In the genomic region with DNA sequence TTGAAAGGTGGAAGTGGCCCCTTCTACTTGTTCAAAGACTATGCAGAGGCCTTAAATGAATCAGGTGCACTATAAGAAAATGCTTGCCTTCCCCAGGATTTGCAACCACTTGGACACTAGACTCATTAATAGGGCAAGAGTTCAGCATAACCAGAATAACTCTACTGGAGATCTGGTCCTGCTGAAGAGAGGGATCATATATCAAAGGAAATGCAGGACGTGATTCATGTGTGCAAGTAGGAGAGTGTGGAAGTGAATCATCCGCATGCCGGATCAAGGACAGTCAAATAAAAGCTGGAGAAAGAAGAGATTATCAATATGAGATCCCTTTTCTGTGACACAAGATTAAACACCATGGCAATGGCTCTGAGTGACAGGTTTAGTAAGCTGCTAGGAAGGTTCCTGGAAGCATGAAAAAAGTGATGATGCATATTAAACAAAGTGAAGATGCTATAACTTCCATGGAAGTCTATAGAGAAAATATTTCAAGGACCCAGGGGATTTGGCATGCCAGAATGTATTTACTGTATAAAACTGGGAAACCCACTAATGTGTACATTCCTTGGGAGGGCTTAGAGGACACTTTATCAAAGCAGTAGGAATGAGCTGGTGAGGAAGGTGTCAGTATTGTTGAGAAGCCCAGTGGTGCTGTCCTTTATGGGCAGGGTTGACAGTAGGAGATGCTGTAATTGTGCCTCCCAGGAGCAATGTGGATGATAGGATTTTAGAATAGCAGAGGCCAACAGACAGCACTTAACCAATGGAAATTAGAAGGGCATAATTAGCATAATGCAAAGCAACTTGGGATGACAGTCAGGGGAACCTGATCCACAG, we compare ENCODE assay signal across 11 cellular contexts.
DNase-seq lines count a peak whose midpoint lies in the region; ATAC-seq lines count a peak whose summit lies in the region.
"Had no signal": no experiment of that assay in that cellular context is flagged by ENCODE, and none has a peak within 500 bp of the region (broad histone marks: within the 10 kb centered on the region; RNA-seq: fewer than 3 reads in every experiment).

No MANE protein-coding gene starts in this region.

- H3K27me3 Mint-ChIP-seq in effector memory CD8-positive, alpha-beta T cell: peaks cover 24 to 46% of the 10 kb centered on the region in 2 donors

- no peak for ATAC-seq in effector memory CD8-positive, alpha-beta T cell (replicated peaks)

- H3K4me3 Mint-ChIP-seq in effector memory CD8-positive, alpha-beta T cell: no peak overlapping the region

- no peaks in the 10 kb centered on the region for H3K4me1 Mint-ChIP-seq in effector memory CD8-positive, alpha-beta T cell (ENCODE audit: low read depth in 2 of 2)

- DNase-seq in DMS 273 (lab: John Stamatoyannopoulos, UW; ENCODE audit: unreplicated experiment) (peak; percentile 36), DMS 273 treated with DMSO at 0.1 percent for 48 hours (lab: John Stamatoyannopoulos, UW) (no peak), SW480 (ENCODE audit: low spot score) (peak; percentile 98), foreskin melanocyte (peak; percentile 62), smooth muscle cell of the brain vasculature (ENCODE audit: low read depth, low spot score) (peak; percentile 65), cerebellum (ENCODE audit: low spot score) (no peak)
- DNase-seq in activated CD8-positive, alpha-beta memory T cell treated with anti-CD3 and anti-CD28 coated beads, Interleukin-2, amount 50 U/mL, for 4 hours: no peak
- DNase-seq in effector memory CD8-positive, alpha-beta T cell: no peak
- DNase-seq: activated effector memory CD4-positive, alpha-beta T cell treated with Interleukin-2 at 50 U/mL for 16 hours; stimulated activated CD4-positive, alpha-beta T cell treated with anti-CD3 and anti-CD28 coated beads, Interleukin-12 subunit alpha, Interleukin-12 subunit beta, amount 100 ng/mL, for 4 hours; tibial artery had no signal

- H3K36me3 Mint-ChIP-seq in effector memory CD8-positive, alpha-beta T cell (ENCODE audit: insufficient read depth): no peaks in the 10 kb centered on the region

- no peaks in the 10 kb centered on the region for H3K9me3 Mint-ChIP-seq in effector memory CD8-positive, alpha-beta T cell

- H3K27ac Mint-ChIP-seq in effector memory CD8-positive, alpha-beta T cell: no peak overlapping the region

Comparison
In these comparisons a context has a peak if more than half of its experiments do, and no peak if none do; other contexts are left out.
1. DNase-seq: peak in DMS 273 (single experiment), SW480 (single experiment), foreskin melanocyte (single experiment) and smooth muscle cell of the brain vasculature (single experiment); none in DMS 273 treated with DMSO at 0.1 percent for 48 hours (single experiment), cerebellum (single experiment), activated CD8-positive, alpha-beta memory T cell treated with anti-CD3 and anti-CD28 coated beads, Interleukin-2, amount 50 U/mL, for 4 hours (single experiment) and effector memory CD8-positive, alpha-beta T cell (0 of 3).